1 cellular context compared by ENCODE assay signal in the genomic region with DNA sequence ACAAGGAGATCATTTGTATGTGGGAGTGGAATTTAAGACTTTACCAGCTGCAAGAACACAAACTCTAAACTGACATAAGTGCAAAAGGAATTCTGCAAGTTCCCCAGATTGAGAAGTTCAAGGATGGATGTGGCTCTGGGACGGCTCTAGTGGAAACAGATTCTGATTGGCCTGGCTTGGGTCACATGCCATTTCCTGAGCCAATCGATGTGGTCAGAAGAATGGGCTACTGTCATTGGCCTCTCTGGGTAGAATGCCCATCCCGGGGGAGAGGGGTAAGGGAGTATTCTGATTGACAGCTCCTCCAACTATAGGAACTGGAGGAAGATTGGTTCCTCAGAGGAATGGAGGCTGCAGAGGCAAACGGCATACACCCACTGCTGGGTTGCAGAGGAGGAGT.
TF ChIP-seq lines count a peak whose summit lies in the region.

No MANE protein-coding gene starts in this region.

TF ChIP-seq in HEK293, 187 proteins besides CTCF, POLR2A, EP300 and RAD21 (continued from another document):
- TF ChIP-seq, protein P1, sequence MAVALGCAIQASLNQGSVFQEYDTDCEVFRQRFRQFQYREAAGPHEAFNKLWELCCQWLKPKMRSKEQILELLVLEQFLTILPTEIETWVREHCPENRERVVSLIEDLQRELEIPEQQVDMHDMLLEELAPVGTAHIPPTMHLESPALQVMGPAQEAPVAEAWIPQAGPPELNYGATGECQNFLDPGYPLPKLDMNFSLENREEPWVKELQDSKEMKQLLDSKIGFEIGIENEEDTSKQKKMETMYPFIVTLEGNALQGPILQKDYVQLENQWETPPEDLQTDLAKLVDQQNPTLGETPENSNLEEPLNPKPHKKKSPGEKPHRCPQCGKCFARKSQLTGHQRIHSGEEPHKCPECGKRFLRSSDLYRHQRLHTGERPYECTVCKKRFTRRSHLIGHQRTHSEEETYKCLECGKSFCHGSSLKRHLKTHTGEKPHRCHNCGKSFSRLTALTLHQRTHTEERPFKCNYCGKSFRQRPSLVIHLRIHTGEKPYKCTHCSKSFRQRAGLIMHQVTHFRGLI (tag by site-specific recombination; IDR thresholded peaks at IDR 0.05) = no peak
- TF ChIP-seq ZNF48 (tag by site-specific recombination; IDR thresholded peaks at IDR 0.05) (no peak), SP2 (tag by site-specific recombination; IDR thresholded peaks at IDR 0.05) (peak; percentile 78), ZBTB48 (tag by site-specific recombination; IDR thresholded peaks at IDR 0.05) (0 out of 2 replicates have a peak, but pooled peaks have one; percentile 45)
TF ChIP-seq in HEK293: peak in this region for 5.
